20 cellular contexts compared by ENCODE assay signal in genomic region chr10:77723376-77723775, GRCh38.
DNase-seq lines count a peak whose midpoint lies in the region; ATAC-seq and TF ChIP-seq lines count a peak whose summit lies in the region.
"Had no signal": no experiment of that assay in that cellular context is flagged by ENCODE, and none has a peak within 500 bp of the region (broad histone marks: within the 10 kb centered on the region; RNA-seq: fewer than 3 reads in every experiment).

No MANE protein-coding gene starts in this region.

- TF ChIP-seq CTCF in RWPE2 (IDR thresholded peaks at IDR 0.05; ENCODE audit: poor library complexity, severe bottlenecking) (no peak), WERI-Rb-1 (IDR thresholded peaks at IDR 0.05; ENCODE audit: low read depth, low read length) (no peak)

- H4K12ac ChIP-seq in trophoblast cell (ENCODE audit: low read depth, low read length): no peak overlapping the region

- ATAC-seq in RWPE2 (ENCODE audit: low read depth) (no peak), HG03439 (IDR thresholded peaks at IDR 0.05; ENCODE audit: unreplicated experiment) (no peak), GM19395 (IDR thresholded peaks at IDR 0.05; ENCODE audit: unreplicated experiment) (no peak)
- ATAC-seq: CD8-positive, alpha-beta T cell; PC-3; Right ventricle myocardium inferior had no signal

- peaks cover 3% of the 10 kb centered on the region for H3K9me3 ChIP-seq in RWPE2 (ENCODE audit: severe bottlenecking)
- no peaks in the 10 kb centered on the region for H3K9me3 ChIP-seq in WERI-Rb-1 (ENCODE audit: severe bottlenecking)
- H3K9me3 ChIP-seq in mesodermal cell (ENCODE audit: control insufficient read depth, low read length): no peaks in the 10 kb centered on the region
- H3K9me3 ChIP-seq in trophoblast cell (ENCODE audit: insufficient read depth, low read depth, low read length): no peaks in the 10 kb centered on the region
- H3K9me3 ChIP-seq: Caco-2, MG63, SJCRH30 had no signal

- no peak overlapping the region for H2AK5ac ChIP-seq in trophoblast cell (ENCODE audit: low read length)

- H3K4me1 ChIP-seq in RWPE2 (ENCODE audit: insufficient read depth, poor library complexity, severe bottlenecking) (peaks cover 11% of the 10 kb centered on the region), mesodermal cell (ENCODE audit: control insufficient read depth, insufficient read depth, low read length, poor library complexity, severe bottlenecking) (peaks cover 4% of the 10 kb centered on the region), trophoblast cell (ENCODE audit: control insufficient read depth in 1 of 2, insufficient read depth in 2 of 2, low read length in 2 of 2) (peaks cover 6 to 12% of the 10 kb centered on the region in 2 experiments)
- H3K4me1 ChIP-seq: SJCRH30 had no signal

- H3K9ac ChIP-seq in trophoblast cell (ENCODE audit: low read length): no peak overlapping the region

- WGBS in mesodermal cell (ENCODE audit: insufficient coverage in 2 of 2), 2 experiments: 100% methylated on average over 2 of the region's 5 CpGs; no CpG with 5 or more reads in 1 of the 2 experiments
- no CpG with 5 or more reads among the region's 5 CpGs for WGBS in trophoblast cell (ENCODE audit: extremely low coverage, insufficient coverage, insufficient read length)

- H2BK12ac ChIP-seq in trophoblast cell (ENCODE audit: low read length): peak overlapping the region; percentile 95

- H3K79me2 ChIP-seq in trophoblast cell (ENCODE audit: control insufficient read depth, insufficient read depth, low read length, poor library complexity): no peaks in the 10 kb centered on the region

- peak overlapping the region; percentile 92 for H3K14ac ChIP-seq in trophoblast cell (ENCODE audit: low read length)

- peak overlapping the region; percentile 98 for H2BK5ac ChIP-seq in trophoblast cell (ENCODE audit: low read depth, low read length, poor library complexity)

- peak overlapping the region; percentile 39 for H3K4ac ChIP-seq in trophoblast cell (ENCODE audit: low read depth, low read length)

- no peak for DNase-seq in RWPE2 (ENCODE audit: low spot score)
- DNase-seq in WERI-Rb-1: no peak
- no peak for DNase-seq in trophoblast cell
- no peak for DNase-seq in activated CD4-positive, alpha-beta T cell treated with anti-CD3 and anti-CD28 coated beads for 4 hours
- DNase-seq: CD8-positive, alpha-beta T cell; HCEC 1CT; MG63; NCI-H1930; NCI-H2107; NCI-H446 treated with DMSO at 0.1 percent for 48 hours; NCI-H526; NK-92 treated with Interleukin-12 subunit alpha and Interleukin-12 subunit beta, amount 100 ng/mL, for 24 hours had no signal

- H3K27ac ChIP-seq in RWPE2 (ENCODE audit: poor library complexity, severe bottlenecking) (peak overlapping the region; percentile 26), WERI-Rb-1 (peak overlapping the region; percentile 32; the same call in 1 of the 2 replicates), mesodermal cell (ENCODE audit: low read depth, low read length, severe bottlenecking) (peak overlapping the region; percentile 47), trophoblast cell (ENCODE audit: low read depth, low read length) (peak overlapping the region; percentile 99)
- H3K27ac ChIP-seq: C4-2B, SJCRH30 had no signal

- peak overlapping the region; percentile 95 for H4K91ac ChIP-seq in trophoblast cell (ENCODE audit: low read depth, low read length)

- H2BK120ac ChIP-seq in trophoblast cell (ENCODE audit: insufficient read depth, low read length, poor library complexity): peak overlapping the region; percentile 97

- H3K27me3 ChIP-seq in RWPE2 (ENCODE audit: insufficient read depth, poor library complexity, severe bottlenecking) (no peaks in the 10 kb centered on the region), WERI-Rb-1 (ENCODE audit: insufficient read depth, low read depth, severe bottlenecking) (no peaks in the 10 kb centered on the region), trophoblast cell (ENCODE audit: insufficient read depth, low read length) (no peaks in the 10 kb centered on the region)
- H3K27me3 ChIP-seq: MG63, SJCRH30 had no signal

- H3K36me3 ChIP-seq in RWPE2 (ENCODE audit: low read depth) (no peaks in the 10 kb centered on the region), WERI-Rb-1 (no peaks in the 10 kb centered on the region), mesodermal cell (ENCODE audit: control insufficient read depth, insufficient read depth, low read length) (no peaks in the 10 kb centered on the region), trophoblast cell (ENCODE audit: control insufficient read depth in 1 of 2, insufficient read depth in 2 of 2, low read length in 2 of 2) (peaks cover 0 to 2% of the 10 kb centered on the region in 2 experiments)
- H3K36me3 ChIP-seq: MG63, SJCRH30 had no signal

- peak overlapping the region; percentile 32 for H3K18ac ChIP-seq in trophoblast cell (ENCODE audit: low read length)

- no peak overlapping the region for H3K23ac ChIP-seq in trophoblast cell (ENCODE audit: low read length)

- no peak overlapping the region for H3K4me2 ChIP-seq in trophoblast cell (ENCODE audit: low read length)

- H4K8ac ChIP-seq in trophoblast cell (ENCODE audit: low read depth, low read length): peak overlapping the region; percentile 79

- peaks cover 17% of the 10 kb centered on the region for H3K79me1 ChIP-seq in trophoblast cell (ENCODE audit: low read length)

- H3K4me3 ChIP-seq in RWPE2 (ENCODE audit: severe bottlenecking) (no peak overlapping the region), WERI-Rb-1 (ENCODE audit: low read depth, low read length) (no peak overlapping the region), mesodermal cell (ENCODE audit: extremely low read depth, insufficient read depth, low read length, poor library complexity, severe bottlenecking) (no peak overlapping the region), trophoblast cell (ENCODE audit: low read depth, low read length) (no peak overlapping the region)
- H3K4me3 ChIP-seq: MG63, SJCRH30 had no signal

- H2AFZ ChIP-seq in trophoblast cell (ENCODE audit: insufficient read depth, low read length, poor library complexity): no peak overlapping the region

Comparison
In these comparisons a context has a peak if more than half of its experiments do, and no peak if none do; other contexts are left out.
1. H3K27ac ChIP-seq: peak in every context shown above with its lines; median percentile 99 in trophoblast cell; 47 in mesodermal cell; 32 in WERI-Rb-1; 26 in RWPE2.